ENCODE assay signal across 12 cellular contexts in the genomic region with DNA sequence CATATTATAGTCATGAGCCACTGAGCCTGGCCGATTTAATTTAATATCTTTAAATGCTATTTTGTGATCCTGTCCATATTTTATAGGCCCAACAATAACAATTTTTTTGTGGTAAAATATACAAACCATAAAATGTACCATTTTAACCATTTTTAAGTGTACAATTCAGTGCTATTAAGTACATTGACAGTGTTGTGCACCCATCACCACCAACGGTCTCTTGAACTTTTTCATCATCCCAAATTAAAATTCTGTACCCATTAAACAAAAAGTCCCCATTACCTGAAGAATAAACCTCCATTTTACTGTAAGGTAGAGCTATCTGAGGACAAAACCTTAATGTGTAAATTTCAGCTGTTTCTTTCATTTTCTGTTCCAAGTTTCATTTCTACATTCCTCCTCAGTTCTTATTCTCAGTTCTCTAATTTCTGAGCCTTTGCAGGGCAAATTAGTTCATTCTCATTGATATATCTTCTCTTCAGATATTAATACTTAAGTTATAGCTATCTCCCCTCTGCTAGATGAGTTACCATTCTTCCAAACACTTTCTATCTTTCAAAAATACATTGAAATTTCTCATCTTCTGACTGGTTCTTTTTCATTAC. TPM values are rescaled to one million over a fixed set of nuclear protein-coding genes. Genes with fewer than 3 reads are reported as not detected.
DNase-seq lines count a peak whose midpoint lies in the region; ATAC-seq and TF ChIP-seq lines count a peak whose summit lies in the region.
"Had no signal": no experiment of that assay in that cellular context is flagged by ENCODE, and none has a peak within 500 bp of the region (broad histone marks: within the 10 kb centered on the region; RNA-seq: fewer than 3 reads in every experiment).

No MANE protein-coding gene starts in this region.

- peaks cover 25% of the 10 kb centered on the region for H3K4me1 Mint-ChIP-seq in activated B cell treated with CpG ODN at 0.5 μM for 24 hours
- H3K4me1 Mint-ChIP-seq in neural progenitor cell, result no peaks in the 10 kb centered on the region

- TF ChIP-seq POLR2A in body of pancreas (IDR thresholded peaks at IDR 0.05), result no peak

- intact Hi-C loops in activated B cell treated with CpG ODN at 0.5 μM for 24 hours (cut with micrococcal nuclease), result loop anchor here (1.0 to 2.0 kb wide), 4 partner anchors 10 to 39 kb away; a partner anchor contains a TSS
- intact Hi-C loops in body of pancreas (cut with DNase I), result no loop called here

- POLR2A ChIA-PET in activated B cell treated with CpG ODN at 0.5 μM for 24 hours (lab: Charles Lee), result interaction anchor here (0.6 to 3.4 kb wide), 14 partner anchors 10 to 114 kb away, joined by 3 to 83 read pairs (median 6); a partner anchor contains a TSS

- ATAC-seq in GM19372 (IDR thresholded peaks at IDR 0.05; ENCODE audit: low read depth, unreplicated experiment) (peak; percentile 96), HG03064 (IDR thresholded peaks at IDR 0.05; ENCODE audit: low read depth, unreplicated experiment) (peak; percentile 87), activated B cell treated with CpG ODN at 0.5 μM for 24 hours (ENCODE audit: low read depth) (peak; percentile 95), body of pancreas (no peak)
- ATAC-seq: left lobe of liver had no signal

- H3K9me3 Mint-ChIP-seq in activated B cell treated with CpG ODN at 0.5 μM for 24 hours, result no peaks in the 10 kb centered on the region
- H3K9me3 Mint-ChIP-seq in neural progenitor cell, result no peaks in the 10 kb centered on the region

- H4K20me1 ChIP-seq in neural progenitor cell (ENCODE audit: low read depth), result no peaks in the 10 kb centered on the region

- H3K27me3 Mint-ChIP-seq in activated B cell treated with CpG ODN at 0.5 μM for 24 hours, result no peaks in the 10 kb centered on the region
- H3K27me3 Mint-ChIP-seq in neural progenitor cell (ENCODE audit: insufficient read depth, low read depth), result peaks cover 3% of the 10 kb centered on the region

- no peaks in the 10 kb centered on the region for H3F3A ChIP-seq in neural progenitor cell (ENCODE audit: low read depth)

- H3K36me3 Mint-ChIP-seq in activated B cell treated with CpG ODN at 0.5 μM for 24 hours (ENCODE audit: low read depth) (peaks cover 61% of the 10 kb centered on the region), neural progenitor cell (peaks cover 11% of the 10 kb centered on the region)

- H3K4me3 Mint-ChIP-seq in activated B cell treated with CpG ODN at 0.5 μM for 24 hours, result peak overlapping the region; percentile 75
- no peak overlapping the region for H3K4me3 Mint-ChIP-seq in neural progenitor cell

- H3K27ac Mint-ChIP-seq in activated B cell treated with CpG ODN at 0.5 μM for 24 hours (peak overlapping the region; percentile 90), neural progenitor cell (no peak overlapping the region)

- no peak overlapping the region for H3K9ac ChIP-seq in neural progenitor cell

- H3K36me3 ChIP-seq in GM06990 (ENCODE audit: control insufficient read depth, insufficient read depth, low read length), result peaks cover 12% of the 10 kb centered on the region
- peaks cover 3 to 28% of the 10 kb centered on the region in 2 donors for H3K36me3 ChIP-seq in body of pancreas (replicated peaks in 1 of 2; ENCODE audit: insufficient read depth in 1 of 2, low read depth in 2 of 2)
- no peaks in the 10 kb centered on the region for H3K36me3 ChIP-seq in neural progenitor cell

- no peak for TF ChIP-seq CTCF in GM06990 (IDR thresholded peaks at IDR 0.05; ENCODE audit: insufficient read depth, low read length, poor library complexity, severe bottlenecking)
- TF ChIP-seq CTCF in activated B cell treated with CpG ODN at 0.5 μM for 24 hours (IDR thresholded peaks at IDR 0.05), result no peak
- TF ChIP-seq CTCF in body of pancreas (IDR thresholded peaks at IDR 0.05), result no peak
- TF ChIP-seq CTCF in neural progenitor cell (IDR thresholded peaks at IDR 0.05), result no peak

- no peaks in the 10 kb centered on the region for H3K79me2 ChIP-seq in neural progenitor cell (ENCODE audit: low read depth)

- H3K27ac ChIP-seq in body of pancreas (no peak overlapping the region), neural progenitor cell (no peak overlapping the region)
- H3K27ac ChIP-seq: VCaP had no signal

- H3K4me2 ChIP-seq in neural progenitor cell, result no peak overlapping the region

- peak; percentile 59 for DNase-seq in GM06990 (ENCODE audit: extremely low read depth, insufficient read length)
- DNase-seq in activated B cell treated with CpG ODN at 0.5 μM for 24 hours, result no peak
- DNase-seq in DMS153 treated with DMSO at 0.1 percent for 48 hours (lab: John Stamatoyannopoulos, UW; ENCODE audit: unreplicated experiment), result no peak
- DNase-seq in body of pancreas, result no peak
- DNase-seq in neural progenitor cell (ENCODE audit: low spot score), result no peak
- no peak for DNase-seq in NCI-H1417 treated with DMSO at 0.1 percent for 48 hours (lab: John Stamatoyannopoulos, UW)
- DNase-seq: DMS79; effector memory CD4-positive, alpha-beta T cell had no signal

- H3K4me3 ChIP-seq in GM06990 (replicated peaks; ENCODE audit: low read depth, low read length) (no peak overlapping the region), body of pancreas (no peak overlapping the region), neural progenitor cell (no peak overlapping the region)

- WGBS in body of pancreas, 2 donors, result 70 to 76% methylated on average over 2 of the region's 2 CpGs

- H3K4me1 ChIP-seq in body of pancreas (no peaks in the 10 kb centered on the region), neural progenitor cell (no peaks in the 10 kb centered on the region)

- CTCF ChIA-PET in activated B cell treated with CpG ODN at 0.5 μM for 24 hours (lab: Charles Lee), result interaction anchor here (0.7 to 1.8 kb wide), 4 partner anchors 10 to 181 kb away, joined by 3 to 5 read pairs (median 4); a partner anchor contains a TSS

- H3K27me3 ChIP-seq in GM06990 (replicated peaks; ENCODE audit: control insufficient read depth, insufficient read depth, low read length) (no peaks in the 10 kb centered on the region), body of pancreas (no peaks in the 10 kb centered on the region), neural progenitor cell (no peaks in the 10 kb centered on the region)

- no peak overlapping the region for H2AFZ ChIP-seq in neural progenitor cell (replicated peaks)

- H3K9me3 ChIP-seq in body of pancreas (no peaks in the 10 kb centered on the region), neural progenitor cell (ENCODE audit: low read depth) (no peaks in the 10 kb centered on the region)

RNA-seq across cellular contexts. Expression of a gene that starts 10.3 kb away (rescaled TPM):
- total RNA-seq in activated B cell treated with CpG ODN at 0.5 μM for 24 hours (58.5 and 59.3 TPM in 2 replicates), body of pancreas (10 to 100 TPM; 13.7 to 17.8 TPM), neural progenitor cell (ENCODE audit: low replicate concordance) (28.6 and 40.0 TPM in 2 replicates)

RNA-seq across cellular contexts. Expression of a gene that starts 19.7 kb away (rescaled TPM):
- total RNA-seq in activated B cell treated with CpG ODN at 0.5 μM for 24 hours, result 22.7 and 24.3 TPM in 2 replicates
- total RNA-seq in body of pancreas, result 1 to 10 TPM; 3.1 to 4.0 TPM
- 0.62 and 0.90 TPM in 2 replicates for total RNA-seq in neural progenitor cell (ENCODE audit: low replicate concordance)

RNA-seq across cellular contexts. Expression of a gene that starts 49.0 kb away (rescaled TPM):
- 19,962 and 22,096 TPM in 2 replicates for total RNA-seq in activated B cell treated with CpG ODN at 0.5 μM for 24 hours
- 1,000 to 10,000 TPM; 4,267 to 4,798 TPM for total RNA-seq in body of pancreas
- total RNA-seq in neural progenitor cell (ENCODE audit: low replicate concordance), result 15,510 and 19,891 TPM in 2 replicates
